In the genomic region with DNA sequence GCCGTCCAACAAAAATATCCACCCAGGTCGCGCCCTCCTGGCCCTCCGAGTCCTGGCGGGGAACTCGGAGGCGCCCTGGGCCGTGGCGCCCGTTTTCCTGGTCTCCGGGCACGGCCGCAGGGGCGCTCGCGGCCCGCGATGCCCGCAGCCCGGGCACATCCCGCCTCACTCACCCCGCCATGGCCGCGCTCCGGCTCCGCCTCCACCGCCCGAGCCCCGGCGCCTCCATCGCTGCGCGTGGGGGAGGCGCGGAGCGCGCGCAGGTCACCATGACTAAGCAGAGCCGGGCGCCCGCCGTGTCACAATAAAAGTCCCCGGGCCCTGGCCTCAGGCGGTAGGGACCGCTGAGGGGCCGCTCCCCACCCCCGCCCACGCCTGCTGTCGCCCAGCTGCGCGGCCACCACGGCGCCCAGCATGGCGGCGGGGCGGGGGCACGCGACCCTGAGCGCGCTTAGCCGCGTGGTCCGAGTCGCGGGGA, we compare ENCODE assay signal across 8 cellular contexts.
DNase-seq lines count a peak whose midpoint lies in the region; ATAC-seq lines count a peak whose summit lies in the region.

No MANE protein-coding gene starts in this region.

- peaks cover 47% of the 10 kb centered on the region for H3K4me1 ChIP-seq in BLaER1

- peak overlapping the region; percentile 99 for H3K9ac ChIP-seq in BLaER1

- peaks cover 31% of the 10 kb centered on the region for H4K20me1 ChIP-seq in BLaER1

- peaks cover 28% of the 10 kb centered on the region for H3K36me3 ChIP-seq in BLaER1

- ATAC-seq in HG03457 (IDR thresholded peaks at IDR 0.05; ENCODE audit: unreplicated experiment): peak; percentile 60

- no peaks in the 10 kb centered on the region for H3K9me3 ChIP-seq in BLaER1

- no peaks in the 10 kb centered on the region for H3K27me3 ChIP-seq in BLaER1

- peak; percentile 90 for DNase-seq in GM19240 (ENCODE audit: insufficient read length, low spot score)
- DNase-seq in NCI-H510A treated with DMSO at 0.1 percent for 48 hours (lab: John Stamatoyannopoulos, UW): peak; percentile 84
- peak; percentile 94 for DNase-seq in activated CD4-positive, alpha-beta T cell treated with anti-CD3 and anti-CD28 coated beads for 48 hours
- DNase-seq in left kidney (ENCODE audit: low read depth, low spot score): peak; percentile 98
- peak; percentile 80 to 89 for DNase-seq in stimulated activated CD4-positive, alpha-beta T cell treated with anti-CD3 and anti-CD28 coated beads, Interleukin-1b, Interleukin-23, amount 100 ng/mL, for 4 hours (ENCODE audit: low read depth in 2 of 2)

- peak overlapping the region; percentile 100 for H3K27ac ChIP-seq in BLaER1
- peak overlapping the region; percentile 95 for H3K27ac ChIP-seq in cingulate gyrus (ENCODE audit: low read depth, low read length)

- peak overlapping the region; percentile 93 for H3K4me2 ChIP-seq in BLaER1

- peak overlapping the region; percentile 88 for H3K4me3 ChIP-seq in BLaER1

Comparison
In these comparisons a context has a peak if more than half of its experiments do, and no peak if none do; other contexts are left out.
1. Peak in every context shown above with its lines: DNase-seq, ATAC-seq, H3K4me3 ChIP-seq and H3K27ac ChIP-seq.